ENCODE assay signal across 8 cellular contexts in the genomic region with DNA sequence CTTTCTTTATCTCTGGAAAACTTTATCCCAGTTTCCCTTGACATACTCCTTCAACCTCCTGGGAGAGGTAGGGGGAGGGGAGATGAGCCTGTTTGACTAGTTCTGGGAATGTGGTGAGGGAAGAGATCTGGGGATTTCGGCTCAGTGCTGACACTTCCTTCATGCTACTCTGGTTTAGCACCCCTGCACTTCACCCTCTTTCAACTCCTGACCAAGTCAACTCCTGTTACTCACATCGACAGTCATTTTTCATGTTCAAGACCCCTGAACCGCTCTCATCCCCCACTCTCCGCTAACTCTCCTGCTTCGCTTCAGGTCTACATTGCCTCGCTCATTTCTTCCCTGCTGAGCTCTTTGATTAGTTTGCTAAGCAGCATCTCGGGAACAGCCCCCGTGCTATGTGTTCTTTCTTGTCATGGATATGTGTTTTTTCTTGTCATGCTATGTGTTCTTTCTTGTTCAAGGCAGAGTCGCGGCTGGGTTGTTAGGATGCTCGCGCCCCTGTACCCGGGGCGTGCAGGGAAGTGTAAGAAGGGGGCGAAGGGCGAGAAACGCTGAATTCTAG. TPM values are rescaled to one million over a fixed set of nuclear protein-coding genes. Genes with fewer than 3 reads are reported as not detected.
A peak's percentile ranks its signal among the peaks of the same experiment; 100 is the strongest.
DNase-seq lines count a peak whose midpoint lies in the region; ATAC-seq and TF ChIP-seq lines count a peak whose summit lies in the region.

No MANE protein-coding gene starts in this region.

- H3K4me1 ChIP-seq in HCT116 (ENCODE audit: control insufficient read depth in 1 of 2, insufficient read depth in 2 of 2, low read length in 2 of 2) (peaks cover 11 to 43% of the 10 kb centered on the region in 2 experiments; a peak in 3 of 4 replicates), ectodermal cell (ENCODE audit: control insufficient read depth, insufficient read depth, low read length) (no peaks in the 10 kb centered on the region)

- peak overlapping the region; percentile 100 for H2AFZ ChIP-seq in HCT116 (ENCODE audit: low read depth, low read length, poor library complexity, severe bottlenecking)

- H3K4me3 ChIP-seq in HCT116 (replicated peaks in 1 of 2; ENCODE audit: low read depth in 1 of 2, low read length in 2 of 2) = peak overlapping the region; percentile 42 to 65
- H3K4me3 ChIP-seq in ectodermal cell (ENCODE audit: insufficient read depth, low read depth, low read length) = peak overlapping the region; percentile 87

- H3K36me3 ChIP-seq in HCT116 (ENCODE audit: control insufficient read depth in 1 of 2, insufficient read depth in 2 of 2, low read length in 2 of 2) (no peaks in the 10 kb centered on the region), ectodermal cell (ENCODE audit: control insufficient read depth, insufficient read depth, low read length) (no peaks in the 10 kb centered on the region)

- no peaks in the 10 kb centered on the region for H3K79me2 ChIP-seq in HCT116 (ENCODE audit: insufficient read depth, low read length)

- H3K36me3 Mint-ChIP-seq in activated CD4-positive, alpha-beta T cell treated with anti-CD3 and anti-CD28 coated beads, Interleukin-2, amount 10 ng/mL, durations not matched to agents 24 days and 14 days (ENCODE audit: low read depth) = peaks cover 4% of the 10 kb centered on the region
- H3K36me3 Mint-ChIP-seq in memory B cell = no peaks in the 10 kb centered on the region
- no peaks in the 10 kb centered on the region for H3K36me3 Mint-ChIP-seq in stimulated activated naive CD8-positive, alpha-beta T cell treated with anti-CD3 and anti-CD28 coated beads, Interleukin-15, Interleukin-2, amounts not matched to agents 100 ng/mL and 50 ng/mL, for 24 hours (ENCODE audit: low read depth)

- no peaks in the 10 kb centered on the region for H3K27me3 ChIP-seq in HCT116 (ENCODE audit: insufficient read depth, low read length)
- H3K27me3 ChIP-seq in ectodermal cell (ENCODE audit: control insufficient read depth, insufficient read depth, low read length, poor library complexity, severe bottlenecking) = no peaks in the 10 kb centered on the region

- RAD21 ChIA-PET in HCT116 (lab: Charles Lee; ENCODE audit: low non-redundant PET in 1 of 2, low total read pairs in 2 of 2, uncharacterized antibody in 2 of 2, unreplicated experiment in 2 of 2) = no interaction called here

- no peaks in the 10 kb centered on the region for H3K9me2 ChIP-seq in HCT116 (ENCODE audit: insufficient read depth)

- ATAC-seq in HCT116 (peak; percentile 35), memory B cell (ENCODE audit: low read depth) (peak; percentile 18)

- peak overlapping the region; percentile 51 for H3K27ac ChIP-seq in HCT116 (ENCODE audit: low read depth, low read length)
- peak overlapping the region; percentile 62 for H3K27ac ChIP-seq in ectodermal cell (ENCODE audit: insufficient read depth, low read depth, low read length, poor library complexity, severe bottlenecking)

- CTCF ChIA-PET in HCT116 (lab: Charles Lee) = interaction anchor here (0.9 to 1.0 kb wide), 2 partner anchors 102 to 103 kb away, joined by 3 read pairs; no protein-coding TSS in a partner anchor

- H3K4me3 Mint-ChIP-seq in activated CD4-positive, alpha-beta T cell treated with anti-CD3 and anti-CD28 coated beads, Interleukin-2, amount 10 ng/mL, durations not matched to agents 24 days and 14 days = peak overlapping the region; percentile 92
- H3K4me3 Mint-ChIP-seq in memory B cell = peak overlapping the region; percentile 91
- H3K4me3 Mint-ChIP-seq in stimulated activated naive CD8-positive, alpha-beta T cell treated with anti-CD3 and anti-CD28 coated beads, Interleukin-15, Interleukin-2, amounts not matched to agents 100 ng/mL and 50 ng/mL, for 24 hours = peak overlapping the region; percentile 92

- no peaks in the 10 kb centered on the region for H4K20me1 ChIP-seq in HCT116 (ENCODE audit: insufficient read depth)

- no peak for TF ChIP-seq POLR2A in HCT116 (IDR thresholded peaks at IDR 0.05; ENCODE audit: borderline replicate concordance, extremely low read depth, insufficient read depth, insufficient read length)

- H3K9me3 ChIP-seq in HCT116 (ENCODE audit: control insufficient read depth in 1 of 2, insufficient read depth in 1 of 2, low read depth in 1 of 2, low read length in 2 of 2) = no peaks in the 10 kb centered on the region
- no peaks in the 10 kb centered on the region for H3K9me3 ChIP-seq in ectodermal cell (ENCODE audit: control insufficient read depth, low read length)

- peak overlapping the region; percentile 89 for H3K4me2 ChIP-seq in HCT116 (ENCODE audit: low read length)

- peak; percentile 64 for DNase-seq in EL
- DNase-seq in HCT116 (ENCODE audit: low read depth, low spot score) = no peak
- DNase-seq in NCI-H1694 treated with DMSO at 0.1 percent for 48 hours (lab: John Stamatoyannopoulos, UW) = peak; percentile 57
- no peak for DNase-seq in activated CD4-positive, alpha-beta T cell treated with anti-CD3 and anti-CD28 coated beads, Interleukin-2, amount 10 ng/mL, durations not matched to agents 24 days and 14 days
- no peak for DNase-seq in memory B cell (ENCODE audit: low spot score in 2 of 2)
- no peak for DNase-seq in AML-193 (lab: John Stamatoyannopoulos, UW)

- H3K27ac Mint-ChIP-seq in activated CD4-positive, alpha-beta T cell treated with anti-CD3 and anti-CD28 coated beads, Interleukin-2, amount 10 ng/mL, durations not matched to agents 24 days and 14 days = peak overlapping the region; percentile 96
- peak overlapping the region; percentile 95 for H3K27ac Mint-ChIP-seq in memory B cell
- peak overlapping the region; percentile 97 for H3K27ac Mint-ChIP-seq in stimulated activated naive CD8-positive, alpha-beta T cell treated with anti-CD3 and anti-CD28 coated beads, Interleukin-15, Interleukin-2, amounts not matched to agents 100 ng/mL and 50 ng/mL, for 24 hours

- no peak for TF ChIP-seq RAD21 in HCT116 (IDR thresholded peaks at IDR 0.05; ENCODE audit: low read depth)

- peaks cover 7% of the 10 kb centered on the region for H3K27me3 Mint-ChIP-seq in activated CD4-positive, alpha-beta T cell treated with anti-CD3 and anti-CD28 coated beads, Interleukin-2, amount 10 ng/mL, durations not matched to agents 24 days and 14 days
- H3K27me3 Mint-ChIP-seq in memory B cell = no peaks in the 10 kb centered on the region
- H3K27me3 Mint-ChIP-seq in stimulated activated naive CD8-positive, alpha-beta T cell treated with anti-CD3 and anti-CD28 coated beads, Interleukin-15, Interleukin-2, amounts not matched to agents 100 ng/mL and 50 ng/mL, for 24 hours = peaks cover 3% of the 10 kb centered on the region

- H3K4me1 Mint-ChIP-seq in activated CD4-positive, alpha-beta T cell treated with anti-CD3 and anti-CD28 coated beads, Interleukin-2, amount 10 ng/mL, durations not matched to agents 24 days and 14 days = peaks cover 49% of the 10 kb centered on the region
- peaks cover 26% of the 10 kb centered on the region for H3K4me1 Mint-ChIP-seq in memory B cell
- H3K4me1 Mint-ChIP-seq in stimulated activated naive CD8-positive, alpha-beta T cell treated with anti-CD3 and anti-CD28 coated beads, Interleukin-15, Interleukin-2, amounts not matched to agents 100 ng/mL and 50 ng/mL, for 24 hours (ENCODE audit: low read depth) = peaks cover 56% of the 10 kb centered on the region

- TF ChIP-seq CTCF in HCT116 (IDR thresholded peaks at IDR 0.05 in 2 of 3, conservative IDR thresholded peaks at IDR 0.05 in 1 of 3; ENCODE audit: borderline replicate concordance in 1 of 3, insufficient read depth in 1 of 3, low read depth in 2 of 3, low read length in 2 of 3) = no peak

- peak overlapping the region; percentile 64 for H3K9ac ChIP-seq in HCT116 (ENCODE audit: low read length)

- 1% methylated on average over 17 of the region's 17 CpGs for WGBS in ectodermal cell, 2 experiments

- intact Hi-C loops in HCT116 (cut with micrococcal nuclease) = loop anchor here (2.0 to 5.0 kb wide), 5 partner anchors 44 to 212 kb away; no protein-coding TSS in a partner anchor
- intact Hi-C loops in activated CD4-positive, alpha-beta T cell treated with anti-CD3 and anti-CD28 coated beads, Interleukin-2, amount 10 ng/mL, durations not matched to agents 24 days and 14 days (cut with micrococcal nuclease) = loop anchor here (1.0 to 10.0 kb wide), 7 partner anchors 17 to 1763 kb away; partner anchors contain the start of gene TRIM27

- peaks cover 3% of the 10 kb centered on the region for H3K9me3 Mint-ChIP-seq in activated CD4-positive, alpha-beta T cell treated with anti-CD3 and anti-CD28 coated beads, Interleukin-2, amount 10 ng/mL, durations not matched to agents 24 days and 14 days
- H3K9me3 Mint-ChIP-seq in memory B cell = no peaks in the 10 kb centered on the region
- H3K9me3 Mint-ChIP-seq in stimulated activated naive CD8-positive, alpha-beta T cell treated with anti-CD3 and anti-CD28 coated beads, Interleukin-15, Interleukin-2, amounts not matched to agents 100 ng/mL and 50 ng/mL, for 24 hours = no peaks in the 10 kb centered on the region

- POLR2A ChIA-PET in HCT116 (lab: Charles Lee) = interaction anchor here (0.6 to 3.7 kb wide), 4 partner anchors 18 to 181 kb away, joined by 3 to 18 read pairs (median 4); partner anchors contain the start of gene TRIM27

- no TSS peak for BruUV-seq in HCT116 (replicated peaks; lab: Mats Ljungman, UMichigan)

TF ChIP-seq in HCT116, 20 proteins besides CTCF, POLR2A, EP300 and RAD21:
- TF ChIP-seq ZNF274 (IDR thresholded peaks at IDR 0.05; ENCODE audit: low read depth, low read length) (no peak), CBX3 (IDR thresholded peaks at IDR 0.05; ENCODE audit: low read depth) (peak; percentile 56; the same call in 1 of the 2 replicates)

RNA-seq across cellular contexts. Expression of gene TRIM27, which starts 16.6 kb away (rescaled TPM):
- total RNA-seq in HCT116 (2021; ENCODE audit: unreplicated experiment) = 62.5 TPM
- 40.8 and 45.8 TPM in 2 replicates for polyA plus RNA-seq in HCT116 (2012)
- 64.8 and 67.3 TPM in 2 replicates for total RNA-seq in activated CD4-positive, alpha-beta T cell treated with anti-CD3 and anti-CD28 coated beads, Interleukin-2, amount 10 ng/mL, durations not matched to agents 24 days and 14 days
- polyA plus RNA-seq in ectodermal cell (2013, experiment 1 of 4) = 66.1 TPM
- polyA plus RNA-seq in ectodermal cell (2013, experiment 2 of 4) = 64.5 TPM
- 49.7 TPM for polyA plus RNA-seq in ectodermal cell (2013, experiment 3 of 4)
- 55.0 TPM for polyA plus RNA-seq in ectodermal cell (2013, experiment 4 of 4)

Comparison
In these comparisons a context has a peak if more than half of its experiments do, and no peak if none do; other contexts are left out.
1. DNase-seq: peak in EL (single experiment) and NCI-H1694 treated with DMSO at 0.1 percent for 48 hours (single experiment); none in HCT116 (single experiment), activated CD4-positive, alpha-beta T cell treated with anti-CD3 and anti-CD28 coated beads, Interleukin-2, amount 10 ng/mL, durations not matched to agents 24 days and 14 days (single experiment), memory B cell (0 of 2) and AML-193 (0 of 2).
2. Peak in every context shown above with its lines, with median percentiles within 50 percentile points of each other: H3K27ac Mint-ChIP-seq and H3K4me3 Mint-ChIP-seq.